ENCODE assay signal across 17 cellular contexts in the genomic region with DNA sequence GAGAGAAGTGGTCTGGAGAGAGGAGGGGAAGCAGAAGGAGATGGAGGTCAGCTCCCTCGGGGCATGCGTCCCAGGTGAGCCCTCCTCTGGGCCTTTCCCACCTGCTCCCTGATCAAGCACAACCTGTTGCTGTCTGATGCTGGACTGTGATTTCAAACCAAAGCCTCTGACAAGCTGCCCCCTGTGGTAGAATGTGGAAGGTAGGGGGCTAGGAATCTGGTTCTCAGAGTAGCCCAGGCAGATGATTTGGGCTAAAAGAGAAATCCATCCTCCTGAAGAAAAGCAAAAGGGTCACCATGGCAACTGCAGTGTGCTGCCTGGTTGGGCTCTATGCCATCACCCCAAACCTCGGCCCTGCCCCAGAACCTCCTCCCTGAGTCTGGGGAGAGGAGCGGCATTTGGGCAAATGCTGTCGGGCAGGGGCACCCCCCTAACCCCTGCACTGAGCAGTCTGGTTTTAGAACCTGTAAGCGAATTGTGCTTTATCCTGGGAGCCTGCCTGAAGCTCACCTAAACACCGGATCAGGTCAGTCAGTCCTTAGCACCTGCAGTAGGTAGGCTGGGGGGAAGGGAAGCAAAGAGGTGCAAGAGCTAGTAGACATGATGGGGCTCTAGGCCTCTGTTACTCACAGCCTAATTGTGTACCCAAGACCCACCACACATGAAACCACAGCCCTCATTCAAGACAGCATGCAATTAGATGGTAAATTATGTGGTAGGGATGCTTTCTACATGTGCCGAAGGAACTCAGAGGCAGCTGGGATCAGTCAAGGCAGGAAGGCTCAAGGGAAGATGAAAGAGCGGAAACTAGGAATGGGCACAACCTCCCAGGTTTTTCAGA.
DNase-seq lines count a peak whose midpoint lies in the region; ATAC-seq, FAIRE-seq and TF ChIP-seq lines count a peak whose summit lies in the region.
"Had no signal": no experiment of that assay in that cellular context is flagged by ENCODE, and none has a peak within 500 bp of the region (broad histone marks: within the 10 kb centered on the region; RNA-seq: fewer than 3 reads in every experiment).

No MANE protein-coding gene starts in this region.

- DNase-seq in cardiac muscle cell (ENCODE audit: low read depth in 1 of 2, low spot score in 1 of 2) (no peak), left ventricle myocardium superior (no peak), type B pancreatic cell (ENCODE audit: extremely low spot score, unreplicated experiment) (no peak), NCI-H2196 (lab: John Stamatoyannopoulos, UW; ENCODE audit: unreplicated experiment) (no peak), GM12891 (ENCODE audit: insufficient read length, low spot score) (no peak)
- no peak for DNase-seq in activated naive CD8-positive, alpha-beta T cell treated with anti-CD3 and anti-CD28 coated beads, Interleukin-2, amount 10 ng/mL, durations not matched to agents 7 days and 5 days
- DNase-seq: body of pancreas; esophagus squamous epithelium; immature natural killer cell; Karpas-422; naive B cell; NCI-H2081; stimulated activated CD4-positive, alpha-beta T cell treated with anti-CD3 and anti-CD28 coated beads, Interleukin-12 subunit alpha, Interleukin-12 subunit beta, amount 100 ng/mL, for 4 hours had no signal

- peak overlapping the region; percentile 65 for H3K27ac Mint-ChIP-seq in activated naive CD8-positive, alpha-beta T cell treated with anti-CD3 and anti-CD28 coated beads, Interleukin-2, amount 10 ng/mL, durations not matched to agents 7 days and 5 days
- H3K27ac Mint-ChIP-seq in type B pancreatic cell: peak overlapping the region; percentile 8

- peaks cover 33% of the 10 kb centered on the region for H3K36me3 Mint-ChIP-seq in activated naive CD8-positive, alpha-beta T cell treated with anti-CD3 and anti-CD28 coated beads, Interleukin-2, amount 10 ng/mL, durations not matched to agents 7 days and 5 days
- H3K36me3 Mint-ChIP-seq in type B pancreatic cell: peaks cover 44% of the 10 kb centered on the region

- ATAC-seq in left ventricle myocardium superior (no peak), HG02571 (IDR thresholded peaks at IDR 0.05; ENCODE audit: unreplicated experiment) (no peak)
- ATAC-seq in activated naive CD8-positive, alpha-beta T cell treated with anti-CD3 and anti-CD28 coated beads, Interleukin-2, amount 10 ng/mL, durations not matched to agents 7 days and 5 days (ENCODE audit: low read depth): peak; percentile 38
- ATAC-seq: body of pancreas, HCT116 had no signal

- H3K4me3 Mint-ChIP-seq in activated naive CD8-positive, alpha-beta T cell treated with anti-CD3 and anti-CD28 coated beads, Interleukin-2, amount 10 ng/mL, durations not matched to agents 7 days and 5 days: no peak overlapping the region
- H3K4me3 Mint-ChIP-seq in type B pancreatic cell: no peak overlapping the region
- H3K4me3 Mint-ChIP-seq: immature natural killer cell, naive B cell had no signal

- H3K4me1 ChIP-seq in cardiac muscle cell (ENCODE audit: low read depth): peaks cover 44% of the 10 kb centered on the region
- H3K4me1 ChIP-seq in mesodermal cell (ENCODE audit: control insufficient read depth, insufficient read depth, low read length, poor library complexity, severe bottlenecking): peaks cover 34% of the 10 kb centered on the region

- POLR2A ChIA-PET in activated naive CD8-positive, alpha-beta T cell treated with anti-CD3 and anti-CD28 coated beads, Interleukin-2, amount 10 ng/mL, durations not matched to agents 7 days and 5 days (lab: Charles Lee): interaction anchor here (1.1 to 1.7 kb wide), 2 partner anchors 15 to 18 kb away, joined by 4 read pairs; no protein-coding TSS in a partner anchor

- peaks cover 16% of the 10 kb centered on the region for H3K4me1 Mint-ChIP-seq in activated naive CD8-positive, alpha-beta T cell treated with anti-CD3 and anti-CD28 coated beads, Interleukin-2, amount 10 ng/mL, durations not matched to agents 7 days and 5 days
- peaks cover 54% of the 10 kb centered on the region for H3K4me1 Mint-ChIP-seq in type B pancreatic cell (ENCODE audit: unreplicated experiment)

- intact Hi-C loops in left ventricle myocardium superior (cut with micrococcal nuclease): no loop called here

- no peak for FAIRE-seq in GM12891 (lab: Jason Lieb, UNC)

- H3K9me3 ChIP-seq in cardiac muscle cell (ENCODE audit: low read depth): no peaks in the 10 kb centered on the region
- H3K9me3 ChIP-seq in mesodermal cell (ENCODE audit: control insufficient read depth, low read length): no peaks in the 10 kb centered on the region
- H3K9me3 ChIP-seq: BLaER1 treated with 17β-estradiol and CSF1 and Interleukin-3, amounts not matched to agents 10 nM and 100 nM; body of pancreas; esophagus squamous epithelium had no signal

- TF ChIP-seq POLR2A in GM12891 (IDR thresholded peaks at IDR 0.05; ENCODE audit: low read depth, low read length): no peak

- no peaks in the 10 kb centered on the region for H3K9me3 Mint-ChIP-seq in activated naive CD8-positive, alpha-beta T cell treated with anti-CD3 and anti-CD28 coated beads, Interleukin-2, amount 10 ng/mL, durations not matched to agents 7 days and 5 days
- H3K9me3 Mint-ChIP-seq in type B pancreatic cell: no peaks in the 10 kb centered on the region
- H3K9me3 Mint-ChIP-seq: immature natural killer cell, naive B cell had no signal

- TF ChIP-seq CTCF in cardiac muscle cell (IDR thresholded peaks at IDR 0.05; ENCODE audit: low read depth, low read length) (no peak), type B pancreatic cell (conservative IDR thresholded peaks at IDR 0.05) (peak; percentile 49)

- H3K27me3 Mint-ChIP-seq in activated naive CD8-positive, alpha-beta T cell treated with anti-CD3 and anti-CD28 coated beads, Interleukin-2, amount 10 ng/mL, durations not matched to agents 7 days and 5 days: no peaks in the 10 kb centered on the region
- H3K27me3 Mint-ChIP-seq in type B pancreatic cell: no peaks in the 10 kb centered on the region
- H3K27me3 Mint-ChIP-seq: naive B cell had no signal

- H3K27ac ChIP-seq in cardiac muscle cell: peak overlapping the region; percentile 83
- H3K27ac ChIP-seq in mesodermal cell (ENCODE audit: low read depth, low read length, severe bottlenecking): peak overlapping the region; percentile 16

- WGBS in mesodermal cell (ENCODE audit: insufficient coverage in 2 of 2), 2 experiments: 79 to 92% methylated on average over 4 to 5 of the region's 9 CpGs

- no peak overlapping the region for H3K4me3 ChIP-seq in cardiac muscle cell
- H3K4me3 ChIP-seq in mesodermal cell (ENCODE audit: extremely low read depth, insufficient read depth, low read length, poor library complexity, severe bottlenecking): no peak overlapping the region
- H3K4me3 ChIP-seq: BLaER1 treated with 17β-estradiol and CSF1 and Interleukin-3, amounts not matched to agents 10 nM and 100 nM; body of pancreas; esophagus squamous epithelium had no signal

- H3K27me3 ChIP-seq in cardiac muscle cell: no peaks in the 10 kb centered on the region
- H3K27me3 ChIP-seq: BLaER1 treated with 17β-estradiol and CSF1 and Interleukin-3, amounts not matched to agents 10 nM and 100 nM; body of pancreas; esophagus squamous epithelium had no signal

- H3K36me3 ChIP-seq in cardiac muscle cell (no peaks in the 10 kb centered on the region), mesodermal cell (ENCODE audit: control insufficient read depth, insufficient read depth, low read length) (no peaks in the 10 kb centered on the region)

TF ChIP-seq in GM12891, 5 proteins besides CTCF, POLR2A, EP300 and RAD21:
- TF ChIP-seq POU2F2 (IDR thresholded peaks at IDR 0.05; ENCODE audit: low read depth, low read length): no peak
- no peak for TF ChIP-seq POLR2AphosphoS5 (IDR thresholded peaks at IDR 0.05; ENCODE audit: low read depth, low read length)
- TF ChIP-seq TAF1 (IDR thresholded peaks at IDR 0.05; ENCODE audit: low read depth, low read length): no peak
- no peak for TF ChIP-seq SPI1 (IDR thresholded peaks at IDR 0.05; ENCODE audit: low read depth, low read length)
- TF ChIP-seq PAX5 (IDR thresholded peaks at IDR 0.05; ENCODE audit: insufficient read depth, low read length, severe bottlenecking): no peak
